In the genomic region with DNA sequence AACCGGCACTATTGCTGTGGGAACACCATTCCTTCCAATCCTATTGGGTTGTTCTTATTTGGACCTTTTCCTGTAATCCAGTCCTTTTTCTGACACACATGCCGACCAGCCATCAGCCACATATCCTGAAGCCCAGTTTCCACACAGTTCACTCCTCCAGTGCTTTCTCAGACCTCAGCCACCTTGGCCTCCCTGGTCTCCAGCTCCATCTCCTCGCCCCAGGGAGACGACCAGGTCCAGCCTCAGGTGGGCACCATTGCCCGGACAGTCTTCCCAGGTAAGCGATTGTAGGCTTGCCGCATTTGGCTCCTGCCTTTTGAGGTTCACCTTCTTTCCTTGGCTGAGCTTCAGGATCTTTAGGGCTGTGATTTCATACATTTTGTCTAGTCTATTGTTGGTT, we compare ENCODE assay signal across 20 cellular contexts. TPM values are rescaled to one million over a fixed set of nuclear protein-coding genes. Genes with fewer than 3 reads are reported as not detected.
DNase-seq lines count a peak whose midpoint lies in the region; ATAC-seq and TF ChIP-seq lines count a peak whose summit lies in the region.
"Had no signal": no experiment of that assay in that cellular context is flagged by ENCODE, and none has a peak within 500 bp of the region (broad histone marks: within the 10 kb centered on the region; RNA-seq: fewer than 3 reads in every experiment).

No MANE protein-coding gene starts in this region.

- peaks cover 5% of the 10 kb centered on the region for H3K4me1 ChIP-seq in upper lobe of right lung

- no peak for TF ChIP-seq CTCF in WERI-Rb-1 (IDR thresholded peaks at IDR 0.05; ENCODE audit: low read depth, low read length)
- no peak for TF ChIP-seq CTCF in upper lobe of right lung (IDR thresholded peaks at IDR 0.05)

- peaks cover 2% of the 10 kb centered on the region for H3K27me3 Mint-ChIP-seq in T-helper 2 cell treated with Interferon-gamma antibody and Interleukin-4, amounts not matched to agents 5 μg/mL and 100 μg/mL, for 36 hours (ENCODE audit: low read depth)

- no peak overlapping the region for H3K4me3 Mint-ChIP-seq in T-helper 2 cell treated with Interferon-gamma antibody and Interleukin-4, amounts not matched to agents 5 μg/mL and 100 μg/mL, for 36 hours
- H3K4me3 Mint-ChIP-seq: B cell, GM23338 had no signal

- peaks cover 13% of the 10 kb centered on the region for H3K36me3 Mint-ChIP-seq in T-helper 2 cell treated with Interferon-gamma antibody and Interleukin-4, amounts not matched to agents 5 μg/mL and 100 μg/mL, for 36 hours (ENCODE audit: low read depth)
- H3K36me3 Mint-ChIP-seq: CD4-positive, CD25-positive, alpha-beta regulatory T cell had no signal

- intact Hi-C loops in upper lobe of right lung (cut with DNase I) = no loop called here

- H3K36me3 ChIP-seq in WERI-Rb-1 (no peaks in the 10 kb centered on the region), upper lobe of right lung (no peaks in the 10 kb centered on the region), H7 (replicated peaks; ENCODE audit: control insufficient read depth, insufficient read depth, low read length) (no peaks in the 10 kb centered on the region)

- H3K9me3 ChIP-seq in WERI-Rb-1 (ENCODE audit: severe bottlenecking) (peaks cover 3% of the 10 kb centered on the region), upper lobe of right lung (no peaks in the 10 kb centered on the region)

- no peak overlapping the region for H3K4me3 ChIP-seq in WERI-Rb-1 (ENCODE audit: low read depth, low read length)
- no peak overlapping the region for H3K4me3 ChIP-seq in upper lobe of right lung
- H3K4me3 ChIP-seq in H7 (ENCODE audit: insufficient read depth, low read depth, low read length) = no peak overlapping the region
- H3K4me3 ChIP-seq: GM23338 had no signal

- peaks cover 42% of the 10 kb centered on the region for H3K4me1 Mint-ChIP-seq in T-helper 2 cell treated with Interferon-gamma antibody and Interleukin-4, amounts not matched to agents 5 μg/mL and 100 μg/mL, for 36 hours (ENCODE audit: low read depth)

- peaks cover 20% of the 10 kb centered on the region for H3K9me3 Mint-ChIP-seq in T-helper 2 cell treated with Interferon-gamma antibody and Interleukin-4, amounts not matched to agents 5 μg/mL and 100 μg/mL, for 36 hours

- no peaks in the 10 kb centered on the region for H3K27me3 ChIP-seq in WERI-Rb-1 (ENCODE audit: insufficient read depth, low read depth, severe bottlenecking)
- H3K27me3 ChIP-seq in upper lobe of right lung = no peaks in the 10 kb centered on the region
- no peaks in the 10 kb centered on the region for H3K27me3 ChIP-seq in H7 (ENCODE audit: control insufficient read depth, insufficient read depth, low read length)

- DNase-seq in activated T-cell treated with anti-CD3 and anti-CD28 coated beads, Interleukin-2, amount 50 U/mL, for 1 hour = peak; percentile 8
- DNase-seq in activated T-cell treated with anti-CD3 and anti-CD28 coated beads for 4 hours (no peak), WERI-Rb-1 (peak; percentile 6), islet precursor cell (peak; percentile 14), upper lobe of right lung (peak; percentile 33), DMS 273 (lab: John Stamatoyannopoulos, UW; ENCODE audit: unreplicated experiment) (no peak), H7 (no peak)
- no peak for DNase-seq in T-helper 2 cell treated with Interferon-gamma antibody and Interleukin-4, amounts not matched to agents 5 μg/mL and 100 μg/mL, for 36 hours (ENCODE audit: low spot score)
- DNase-seq: CD4-positive, CD25-positive, alpha-beta regulatory T cell; COR-L47; GF-D8; KBM-7; NCI-H1105 treated with DMSO at 0.1 percent for 48 hours; NCI-H1694; NCI-H2081 treated with DMSO at 0.1 percent for 48 hours; NCI-H774; SHP77 had no signal

- no peak overlapping the region for H3K27ac Mint-ChIP-seq in T-helper 2 cell treated with Interferon-gamma antibody and Interleukin-4, amounts not matched to agents 5 μg/mL and 100 μg/mL, for 36 hours
- H3K27ac Mint-ChIP-seq: B cell; CD4-positive, CD25-positive, alpha-beta regulatory T cell; GM23338 had no signal

- no peak for ATAC-seq in upper lobe of right lung
- ATAC-seq: GM23338 had no signal

- H3K27ac ChIP-seq in WERI-Rb-1 = no peak overlapping the region
- H3K27ac ChIP-seq in upper lobe of right lung = no peak overlapping the region

RNA-seq across cellular contexts. Expression of a gene that starts 15.2 kb away (rescaled TPM):
- not detected for total RNA-seq in upper lobe of right lung
- 15.1 and 27.1 TPM in 2 replicates for total RNA-seq in H7 (2014; rRNA removed; shearing (Covaris generic))
- total RNA-seq: RPMI7951 had no signal

RNA-seq across cellular contexts. Expression of a gene that starts 34.8 kb away (rescaled TPM):
- 153 TPM for total RNA-seq in upper lobe of right lung
- total RNA-seq in H7 (2014; rRNA removed; shearing (Covaris generic)) = 171 and 173 TPM in 2 replicates

Comparison
In these comparisons a context has a peak if more than half of its experiments do, and no peak if none do; other contexts are left out.
1. DNase-seq: peak in activated T-cell treated with anti-CD3 and anti-CD28 coated beads, Interleukin-2, amount 50 U/mL, for 1 hour (single experiment), WERI-Rb-1 (single experiment), islet precursor cell (single experiment) and upper lobe of right lung (single experiment); none in activated T-cell treated with anti-CD3 and anti-CD28 coated beads for 4 hours (single experiment), DMS 273 (single experiment), H7 (single experiment) and T-helper 2 cell treated with Interferon-gamma antibody and Interleukin-4, amounts not matched to agents 5 μg/mL and 100 μg/mL, for 36 hours (single experiment).
2. RNA of a gene that starts 15.2 kb away (total RNA-seq): 15.1 to 27.1 TPM in H7; not detected in upper lobe of right lung (single experiment); every median in the first group is over 10 times any median in the second.